In the genomic region with DNA sequence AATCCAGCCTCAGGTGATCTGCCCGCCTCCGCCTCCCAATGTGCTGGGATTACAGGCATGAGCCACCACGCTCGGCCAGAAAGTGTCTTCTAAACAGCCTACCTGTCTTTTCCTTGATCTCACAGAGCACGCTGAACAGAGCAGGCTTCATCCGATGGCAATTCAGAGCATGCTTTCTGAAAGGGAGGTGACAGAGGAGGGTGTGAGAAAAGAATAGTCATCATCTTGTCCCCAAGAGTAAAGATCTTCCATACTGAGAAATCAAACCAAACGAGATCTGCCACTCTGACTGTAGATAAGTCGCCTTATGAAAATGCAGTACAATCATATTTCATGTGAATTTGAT, we compare ENCODE assay signal across 11 cellular contexts. TPM values are rescaled to one million over a fixed set of nuclear protein-coding genes. Genes with fewer than 3 reads are reported as not detected.
DNase-seq lines count a peak whose midpoint lies in the region; ATAC-seq, FAIRE-seq and TF ChIP-seq lines count a peak whose summit lies in the region.
"Had no signal": no experiment of that assay in that cellular context is flagged by ENCODE, and none has a peak within 500 bp of the region (broad histone marks: within the 10 kb centered on the region; RNA-seq: fewer than 3 reads in every experiment).

No MANE protein-coding gene starts in this region.

- ATAC-seq in natural killer cell treated with Interleukin-12 subunit alpha and Interleukin-12 subunit beta and Interleukin-15 and Interleukin-18, amount 100 ng/mL, for 72 hours = peak in 1 of 2 donors; percentile 66

- intact Hi-C loops in activated T-helper 2 cell treated with anti-CD3 and anti-CD28 coated beads, Interferon-gamma antibody, Interleukin-2, Interleukin-4, amounts not matched to agents 10 μg/mL and 5 μg/mL and 100 μg/mL, durations not matched to agents 14 hours and 24 hours and 36 hours (cut with micrococcal nuclease) = loop anchor here (2.0 to 5.0 kb wide), 2 partner anchors 64 to 212 kb away; a partner anchor contains a TSS
- intact Hi-C loops in posterior cingulate gyrus (cut with DNase I) = no loop called here

- no peaks in the 10 kb centered on the region for H3K9me3 ChIP-seq in BLaER1

- H3K27me3 ChIP-seq in BLaER1 = no peaks in the 10 kb centered on the region

- peaks cover 49% of the 10 kb centered on the region for H3K36me3 Mint-ChIP-seq in activated T-helper 2 cell treated with anti-CD3 and anti-CD28 coated beads, Interferon-gamma antibody, Interleukin-2, Interleukin-4, amounts not matched to agents 10 μg/mL and 5 μg/mL and 100 μg/mL, durations not matched to agents 14 hours and 24 hours and 36 hours (ENCODE audit: low read depth)
- peaks cover 8% of the 10 kb centered on the region for H3K36me3 Mint-ChIP-seq in natural killer cell treated with Interleukin-12 subunit alpha and Interleukin-12 subunit beta and Interleukin-15 and Interleukin-18, amount 100 ng/mL, for 72 hours
- peaks cover 6% of the 10 kb centered on the region for H3K36me3 Mint-ChIP-seq in mesothelial cell of epicardium

- H3K9me3 Mint-ChIP-seq in activated T-helper 2 cell treated with anti-CD3 and anti-CD28 coated beads, Interferon-gamma antibody, Interleukin-2, Interleukin-4, amounts not matched to agents 10 μg/mL and 5 μg/mL and 100 μg/mL, durations not matched to agents 14 hours and 24 hours and 36 hours = peaks cover 4% of the 10 kb centered on the region
- H3K9me3 Mint-ChIP-seq in natural killer cell treated with Interleukin-12 subunit alpha and Interleukin-12 subunit beta and Interleukin-15 and Interleukin-18, amount 100 ng/mL, for 72 hours = no peaks in the 10 kb centered on the region
- H3K9me3 Mint-ChIP-seq in mesothelial cell of epicardium = no peaks in the 10 kb centered on the region

- no peaks in the 10 kb centered on the region for H4K20me1 ChIP-seq in BLaER1

- peaks cover 63% of the 10 kb centered on the region for H3K4me1 Mint-ChIP-seq in activated T-helper 2 cell treated with anti-CD3 and anti-CD28 coated beads, Interferon-gamma antibody, Interleukin-2, Interleukin-4, amounts not matched to agents 10 μg/mL and 5 μg/mL and 100 μg/mL, durations not matched to agents 14 hours and 24 hours and 36 hours (ENCODE audit: low read depth)
- peaks cover 42 to 47% of the 10 kb centered on the region in 2 donors for H3K4me1 Mint-ChIP-seq in natural killer cell treated with Interleukin-12 subunit alpha and Interleukin-12 subunit beta and Interleukin-15 and Interleukin-18, amount 100 ng/mL, for 72 hours (ENCODE audit: low read depth in 2 of 2)
- peaks cover 7% of the 10 kb centered on the region for H3K4me1 Mint-ChIP-seq in mesothelial cell of epicardium

- H3K27ac Mint-ChIP-seq in activated T-helper 2 cell treated with anti-CD3 and anti-CD28 coated beads, Interferon-gamma antibody, Interleukin-2, Interleukin-4, amounts not matched to agents 10 μg/mL and 5 μg/mL and 100 μg/mL, durations not matched to agents 14 hours and 24 hours and 36 hours = peak overlapping the region; percentile 99
- H3K27ac Mint-ChIP-seq in natural killer cell treated with Interleukin-12 subunit alpha and Interleukin-12 subunit beta and Interleukin-15 and Interleukin-18, amount 100 ng/mL, for 72 hours = peak overlapping the region; percentile 89 to 94
- H3K27ac Mint-ChIP-seq in mesothelial cell of epicardium = no peak overlapping the region

- peak; percentile 51 for FAIRE-seq in GM18507 (lab: Jason Lieb, UNC)

- H3K4me3 ChIP-seq in BLaER1 = no peak overlapping the region
- H3K4me3 ChIP-seq: GM23248 had no signal

- TF ChIP-seq CTCF in mesothelial cell of epicardium (IDR thresholded peaks at IDR 0.05; ENCODE audit: unreplicated experiment) = no peak

- no peak for DNase-seq in GM18507 (ENCODE audit: extremely low spot score, insufficient read length, low read depth)
- DNase-seq in activated T-helper 2 cell treated with anti-CD3 and anti-CD28 coated beads, Interferon-gamma antibody, Interleukin-2, Interleukin-4, amounts not matched to agents 10 μg/mL and 5 μg/mL and 100 μg/mL, durations not matched to agents 14 hours and 24 hours and 36 hours (ENCODE audit: low spot score) = no peak
- DNase-seq in natural killer cell treated with Interleukin-12 subunit alpha and Interleukin-12 subunit beta and Interleukin-15 and Interleukin-18, amount 100 ng/mL, for 72 hours (ENCODE audit: low spot score) = no peak
- no peak for DNase-seq in posterior cingulate gyrus
- DNase-seq in activated gamma-delta T cell treated with Interleukin-2 at 50 U/mL for 16 hours = no peak
- DNase-seq in NCI-H526 treated with DMSO at 0.1 percent for 48 hours (lab: John Stamatoyannopoulos, UW) = no peak
- no peak for DNase-seq in mesothelial cell of epicardium (ENCODE audit: low spot score in 2 of 2, unreplicated experiment in 2 of 2)
- DNase-seq: GM23248, NCI-H1694 treated with DMSO at 0.1 percent for 48 hours, nucleus accumbens had no signal

- no peak overlapping the region for H3K9ac ChIP-seq in BLaER1
- H3K9ac ChIP-seq: GM23248 had no signal

- no peaks in the 10 kb centered on the region for H3K36me3 ChIP-seq in BLaER1

- H3K27me3 Mint-ChIP-seq in activated T-helper 2 cell treated with anti-CD3 and anti-CD28 coated beads, Interferon-gamma antibody, Interleukin-2, Interleukin-4, amounts not matched to agents 10 μg/mL and 5 μg/mL and 100 μg/mL, durations not matched to agents 14 hours and 24 hours and 36 hours (ENCODE audit: low read depth) = no peaks in the 10 kb centered on the region
- H3K27me3 Mint-ChIP-seq in natural killer cell treated with Interleukin-12 subunit alpha and Interleukin-12 subunit beta and Interleukin-15 and Interleukin-18, amount 100 ng/mL, for 72 hours = no peaks in the 10 kb centered on the region
- H3K27me3 Mint-ChIP-seq in mesothelial cell of epicardium (ENCODE audit: low read depth) = no peaks in the 10 kb centered on the region

- H3K4me2 ChIP-seq in BLaER1 = peak overlapping the region; percentile 54

- 0 out of 2 replicates have a peak overlapping the region, but pooled peaks have one; percentile 53 for H3K27ac ChIP-seq in BLaER1
- H3K27ac ChIP-seq: GM23248 had no signal

- peak overlapping the region; percentile 73 for H3K4me3 Mint-ChIP-seq in activated T-helper 2 cell treated with anti-CD3 and anti-CD28 coated beads, Interferon-gamma antibody, Interleukin-2, Interleukin-4, amounts not matched to agents 10 μg/mL and 5 μg/mL and 100 μg/mL, durations not matched to agents 14 hours and 24 hours and 36 hours (ENCODE audit: low read depth)
- H3K4me3 Mint-ChIP-seq in natural killer cell treated with Interleukin-12 subunit alpha and Interleukin-12 subunit beta and Interleukin-15 and Interleukin-18, amount 100 ng/mL, for 72 hours = peak overlapping the region; percentile 74
- H3K4me3 Mint-ChIP-seq in mesothelial cell of epicardium = no peak overlapping the region

- H3K4me1 ChIP-seq in BLaER1 = peaks cover 77% of the 10 kb centered on the region

RNA-seq across cellular contexts. Expression of a gene that starts 19.3 kb away (rescaled TPM):
- 23.4 and 24.8 TPM in 2 replicates for total RNA-seq in activated T-helper 2 cell treated with anti-CD3 and anti-CD28 coated beads, Interferon-gamma antibody, Interleukin-2, Interleukin-4, amounts not matched to agents 10 μg/mL and 5 μg/mL and 100 μg/mL, durations not matched to agents 14 hours and 24 hours and 36 hours
- total RNA-seq in natural killer cell treated with Interleukin-12 subunit alpha and Interleukin-12 subunit beta and Interleukin-15 and Interleukin-18, amount 100 ng/mL, for 72 hours = 10 to 100 TPM; 26.3 to 80.1 TPM
- 11.3 to 12.8 TPM (median 12.2 TPM) in 3 replicates for total RNA-seq in mesothelial cell of epicardium

RNA-seq across cellular contexts. Expression of a gene that starts 28.9 kb away (rescaled TPM):
- total RNA-seq in activated T-helper 2 cell treated with anti-CD3 and anti-CD28 coated beads, Interferon-gamma antibody, Interleukin-2, Interleukin-4, amounts not matched to agents 10 μg/mL and 5 μg/mL and 100 μg/mL, durations not matched to agents 14 hours and 24 hours and 36 hours = 28.9 and 29.8 TPM in 2 replicates
- 10 to 100 TPM; 33.7 to 35.0 TPM for total RNA-seq in natural killer cell treated with Interleukin-12 subunit alpha and Interleukin-12 subunit beta and Interleukin-15 and Interleukin-18, amount 100 ng/mL, for 72 hours
- total RNA-seq in mesothelial cell of epicardium = 84.2 to 93.4 TPM (median 87.1 TPM) in 3 replicates

RNA-seq across cellular contexts. Expression of a gene that starts 44.3 kb away (rescaled TPM):
- total RNA-seq in activated T-helper 2 cell treated with anti-CD3 and anti-CD28 coated beads, Interferon-gamma antibody, Interleukin-2, Interleukin-4, amounts not matched to agents 10 μg/mL and 5 μg/mL and 100 μg/mL, durations not matched to agents 14 hours and 24 hours and 36 hours = 66.0 and 67.5 TPM in 2 replicates
- total RNA-seq in natural killer cell treated with Interleukin-12 subunit alpha and Interleukin-12 subunit beta and Interleukin-15 and Interleukin-18, amount 100 ng/mL, for 72 hours = 100 to 1,000 TPM in 1 of 2 donors, 10 to 100 TPM in 1; 87.2 to 112 TPM
- total RNA-seq in mesothelial cell of epicardium = 25.0 to 27.1 TPM (median 25.1 TPM) in 3 replicates
